18 cellular contexts compared by ENCODE assay signal in genomic region chr18:34773378-34773777, GRCh38.
DNase-seq lines count a peak whose midpoint lies in the region; ATAC-seq, FAIRE-seq and TF ChIP-seq lines count a peak whose summit lies in the region.
"Had no signal": no experiment of that assay in that cellular context is flagged by ENCODE, and none has a peak within 500 bp of the region (broad histone marks: within the 10 kb centered on the region; RNA-seq: fewer than 3 reads in every experiment).

No MANE protein-coding gene starts in this region.

- no peaks in the 10 kb centered on the region for H3K79me2 ChIP-seq in PC-3 (ENCODE audit: low read length)

- peaks cover 23% of the 10 kb centered on the region for H3K27me3 Mint-ChIP-seq in activated naive CD8-positive, alpha-beta T cell treated with anti-CD3 and anti-CD28 coated beads for 36 hours

- H3K4me3 ChIP-seq in PC-3 (ENCODE audit: low read length) = no peak overlapping the region
- peak overlapping the region in 2 of 4 donors; percentile 6 to 30 for H3K4me3 ChIP-seq in esophagus muscularis mucosa
- H3K4me3 ChIP-seq: K562 had no signal

- TF ChIP-seq CTCF in PC-3 (conservative IDR thresholded peaks at IDR 0.05; ENCODE audit: low read depth, low read length) (no peak), esophagus muscularis mucosa (IDR thresholded peaks at IDR 0.05) (no peak)

- no peak overlapping the region for H3K9ac ChIP-seq in PC-3 (ENCODE audit: low read length)

- no peak for FAIRE-seq in H54 (lab: Jason Lieb, UNC)
- FAIRE-seq: K562, small intestine had no signal

- POLR2A ChIA-PET in PC-3 (lab: Charles Lee; ENCODE audit: unreplicated experiment) = no interaction called here

- H4K20me1 ChIP-seq in PC-3 (ENCODE audit: low read length) = no peaks in the 10 kb centered on the region

- no peaks in the 10 kb centered on the region for H3K36me3 Mint-ChIP-seq in activated naive CD8-positive, alpha-beta T cell treated with anti-CD3 and anti-CD28 coated beads for 36 hours

- 16% methylated on average over 2 of the region's 2 CpGs for WGBS in esophagus muscularis mucosa

- no peaks in the 10 kb centered on the region for H3K36me3 ChIP-seq in PC-3 (ENCODE audit: low read depth, low read length)
- H3K36me3 ChIP-seq in esophagus muscularis mucosa = peaks cover 0 to 7% (median 0%) of the 10 kb centered on the region in 4 donors

- H3K9me2 ChIP-seq in PC-3 (replicated peaks; ENCODE audit: low read length) = no peaks in the 10 kb centered on the region

- peak overlapping the region; percentile 20 for H3K27ac ChIP-seq in PC-3 (ENCODE audit: low read length)
- H3K27ac ChIP-seq in esophagus muscularis mucosa (replicated peaks in 1 of 4) = peak overlapping the region; percentile 59 to 76 (median 68)

- CTCF ChIA-PET in PC-3 (lab: Charles Lee) = no interaction called here

- H3K4me1 ChIP-seq in PC-3 (ENCODE audit: insufficient read depth, low read length) = peaks cover 19% of the 10 kb centered on the region; the same call in 1 of the 2 replicates
- H3K4me1 ChIP-seq in esophagus muscularis mucosa = peaks cover 22 to 34% (median 24%) of the 10 kb centered on the region in 4 donors

- no peaks in the 10 kb centered on the region for H3K9me3 Mint-ChIP-seq in activated naive CD8-positive, alpha-beta T cell treated with anti-CD3 and anti-CD28 coated beads for 36 hours
- H3K9me3 Mint-ChIP-seq: activated B cell treated with CpG ODN at 0.5 μM for 24 hours; activated naive CD4-positive, alpha-beta T cell treated with anti-CD3 and anti-CD28 coated beads for 36 hours; neural crest cell had no signal

- H3K27me3 ChIP-seq in PC-3 (ENCODE audit: low read length) (no peaks in the 10 kb centered on the region), esophagus muscularis mucosa (no peaks in the 10 kb centered on the region)

- H3K4me2 ChIP-seq in PC-3 (ENCODE audit: low read length) = no peak overlapping the region

- no peak overlapping the region for H2AFZ ChIP-seq in PC-3 (ENCODE audit: low read length)

- BruUV-seq in PC-3 (replicated peaks; lab: Mats Ljungman, UMichigan) = no TSS peak

- no peaks in the 10 kb centered on the region for H3F3A ChIP-seq in PC-3 (ENCODE audit: low read length, unreplicated experiment)

- DNase-seq in AG20443 (ENCODE audit: low spot score) (peak; percentile 26), PC-3 (peak; percentile 3), esophagus muscularis mucosa (ENCODE audit: extremely low spot score) (no peak), renal cortical epithelial cell (ENCODE audit: low read depth) (peak; percentile 33), activated gamma-delta T cell treated with Interleukin-2 at 50 U/mL for 16 hours (no peak), H54 (ENCODE audit: insufficient read length, low spot score) (no peak)
- no peak for DNase-seq in activated naive CD8-positive, alpha-beta T cell treated with anti-CD3 and anti-CD28 coated beads for 36 hours
- DNase-seq: activated B cell treated with CpG ODN at 0.5 μM for 24 hours; activated naive CD4-positive, alpha-beta T cell treated with anti-CD3 and anti-CD28 coated beads for 36 hours; AML-193; DMS53; H9; NCI-H1436; stimulated activated naive CD4-positive, alpha-beta T cell treated with Interleukin-2 at 50 U/mL for 16 hours had no signal

- TF ChIP-seq POLR2A in esophagus muscularis mucosa (IDR thresholded peaks at IDR 0.05; ENCODE audit: low read depth) (no peak), H54 (IDR thresholded peaks at IDR 0.05; ENCODE audit: low read depth, low read length) (no peak)

- intact Hi-C loops in PC-3 (cut with micrococcal nuclease) = no loop called here
- intact Hi-C loops in esophagus muscularis mucosa (cut with DNase I) = loop anchor here (5.0 kb wide), 2 partner anchors 66 to 111 kb away; no protein-coding TSS in a partner anchor

- peak; percentile 22; the same call in 1 of the 2 replicates for ATAC-seq in PC-3
- no peak for ATAC-seq in HG02970 (IDR thresholded peaks at IDR 0.05; ENCODE audit: low FRiP score, unreplicated experiment)
- ATAC-seq: K562 had no signal

- H3K4me1 Mint-ChIP-seq in activated naive CD8-positive, alpha-beta T cell treated with anti-CD3 and anti-CD28 coated beads for 36 hours = no peaks in the 10 kb centered on the region
- H3K4me1 Mint-ChIP-seq: activated B cell treated with CpG ODN at 0.5 μM for 24 hours, neural crest cell had no signal

- no peak overlapping the region for H3K4me3 Mint-ChIP-seq in activated naive CD8-positive, alpha-beta T cell treated with anti-CD3 and anti-CD28 coated beads for 36 hours
- H3K4me3 Mint-ChIP-seq: activated B cell treated with CpG ODN at 0.5 μM for 24 hours; activated naive CD4-positive, alpha-beta T cell treated with anti-CD3 and anti-CD28 coated beads for 36 hours; H9; neural crest cell had no signal

- no peak for TF ChIP-seq EP300 in esophagus muscularis mucosa (IDR thresholded peaks at IDR 0.05)

- H3K9me3 ChIP-seq in PC-3 (ENCODE audit: low read length) = no peaks in the 10 kb centered on the region
- H3K9me3 ChIP-seq in esophagus muscularis mucosa = no peaks in the 10 kb centered on the region

- H3K27ac Mint-ChIP-seq in activated naive CD8-positive, alpha-beta T cell treated with anti-CD3 and anti-CD28 coated beads for 36 hours = no peak overlapping the region
- H3K27ac Mint-ChIP-seq: activated B cell treated with CpG ODN at 0.5 μM for 24 hours; activated naive CD4-positive, alpha-beta T cell treated with anti-CD3 and anti-CD28 coated beads for 36 hours had no signal

Comparison
In these comparisons a context has a peak if more than half of its experiments do, and no peak if none do; other contexts are left out.
1. DNase-seq: peak in AG20443 (single experiment), PC-3 (single experiment) and renal cortical epithelial cell (single experiment); none in esophagus muscularis mucosa (single experiment), activated gamma-delta T cell treated with Interleukin-2 at 50 U/mL for 16 hours (single experiment), activated naive CD8-positive, alpha-beta T cell treated with anti-CD3 and anti-CD28 coated beads for 36 hours (single experiment) and H54 (single experiment).